ENCODE assay signal across 29 cellular contexts in the genomic region with DNA sequence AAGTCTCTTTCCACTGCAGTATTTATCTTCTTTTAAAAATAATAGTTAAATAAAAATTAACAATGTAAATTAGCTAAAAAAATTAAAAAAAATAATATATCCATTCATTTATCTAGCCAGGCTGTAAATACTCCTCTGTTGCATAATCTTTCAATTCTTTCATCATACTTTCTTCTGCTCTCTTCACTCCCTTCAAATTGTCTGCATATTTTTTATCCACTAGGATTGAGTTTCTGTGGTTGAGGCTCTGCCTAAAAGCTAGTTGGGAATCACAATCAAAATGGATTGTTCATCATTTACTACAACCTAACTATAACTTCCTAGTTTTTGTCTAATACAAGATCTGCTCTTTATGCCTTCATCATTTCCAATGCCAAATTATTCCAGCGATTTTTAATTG.
DNase-seq lines count a peak whose midpoint lies in the region; ATAC-seq, FAIRE-seq and TF ChIP-seq lines count a peak whose summit lies in the region.
"Had no signal": no experiment of that assay in that cellular context is flagged by ENCODE, and none has a peak within 500 bp of the region (broad histone marks: within the 10 kb centered on the region; RNA-seq: fewer than 3 reads in every experiment).

No MANE protein-coding gene starts in this region.

- no peak overlapping the region for H3K18ac ChIP-seq in H1 (ENCODE audit: extremely low read depth, low read length)

- no peak overlapping the region for H4K91ac ChIP-seq in H1 (replicated peaks; ENCODE audit: insufficient read length, low read length)

- no peak overlapping the region for H2BK120ac ChIP-seq in H1 (replicated peaks; ENCODE audit: low read depth, low read length)

- ATAC-seq in HG02852 (IDR thresholded peaks at IDR 0.05; ENCODE audit: unreplicated experiment) = no peak
- ATAC-seq: activated CD8-positive, alpha-beta T cell treated with anti-CD3 and anti-CD28 coated beads for 36 hours; CD8-positive, alpha-beta T cell; left colon; naive thymus-derived CD4-positive, alpha-beta T cell; sciatic nerve had no signal

- H2BK20ac ChIP-seq in H1 (ENCODE audit: low read length) = no peak overlapping the region

- no peak for TF ChIP-seq POLR2A in H1 (IDR thresholded peaks at IDR 0.05; ENCODE audit: control extremely low read depth in 1 of 2, low read depth in 2 of 2, low read length in 2 of 2)

- no peak overlapping the region for H3K4me3 Mint-ChIP-seq in mesothelial cell of epicardium
- H3K4me3 Mint-ChIP-seq: activated CD8-positive, alpha-beta T cell treated with anti-CD3 and anti-CD28 coated beads for 36 hours; activated naive CD8-positive, alpha-beta T cell treated with anti-CD3 and anti-CD28 coated beads, Interleukin-2, amount 10 ng/mL, durations not matched to agents 7 days and 5 days; CD8-positive, alpha-beta T cell; naive thymus-derived CD4-positive, alpha-beta T cell; T-helper 1 cell treated with Interleukin-12 subunit alpha and Interleukin-12 subunit beta and Interleukin-4 antibody, amounts not matched to agents 30 μg/mL and 1 μg/mL, for 36 hours had no signal

- peaks cover 39% of the 10 kb centered on the region for H3K4me1 ChIP-seq in HUES64 (ENCODE audit: insufficient read depth, low read length)
- peaks cover 0 to 19% (median 7%) of the 10 kb centered on the region in 4 experiments; a peak in 3 of 7 replicates for H3K4me1 ChIP-seq in H1 (replicated peaks in 1 of 4; ENCODE audit: control insufficient read depth in 3 of 4, insufficient read depth in 4 of 4, low read length in 3 of 4)
- H3K4me1 ChIP-seq: suprapubic skin had no signal

- peak overlapping the region; percentile 80 for H3K27ac Mint-ChIP-seq in mesothelial cell of epicardium
- H3K27ac Mint-ChIP-seq: activated CD8-positive, alpha-beta T cell treated with anti-CD3 and anti-CD28 coated beads for 36 hours; activated naive CD8-positive, alpha-beta T cell treated with anti-CD3 and anti-CD28 coated beads, Interleukin-2, amount 10 ng/mL, durations not matched to agents 7 days and 5 days; CD8-positive, alpha-beta T cell; naive thymus-derived CD4-positive, alpha-beta T cell; progenitor cell of endocrine pancreas; T-helper 1 cell treated with Interleukin-12 subunit alpha and Interleukin-12 subunit beta and Interleukin-4 antibody, amounts not matched to agents 30 μg/mL and 1 μg/mL, for 36 hours had no signal

- H3K79me1 ChIP-seq in H1 (ENCODE audit: low read depth, low read length) = no peaks in the 10 kb centered on the region

- TF ChIP-seq RAD21 in H1 (IDR thresholded peaks at IDR 0.05 in 1 of 2, conservative IDR thresholded peaks at IDR 0.05 in 1 of 2; ENCODE audit: low read depth in 2 of 2, low read length in 2 of 2) = no peak

- no peak overlapping the region for H3K4me3 ChIP-seq in AG10803 (ENCODE audit: low read length)
- no peak overlapping the region for H3K4me3 ChIP-seq in HUES64 (ENCODE audit: low read length)
- no peak overlapping the region; a peak in 1 of 8 replicates for H3K4me3 ChIP-seq in H1 (ENCODE audit: extremely low read depth in 1 of 4, insufficient read depth in 2 of 4, low read depth in 3 of 4, low read length in 4 of 4)
- H3K4me3 ChIP-seq: suprapubic skin had no signal

- H4K5ac ChIP-seq in H1 (ENCODE audit: insufficient read length, low read depth, low read length) = peak overlapping the region; percentile 26

- CTCF ChIA-PET in H1 (lab: Charles Lee; ENCODE audit: partially characterized antibody) = interaction anchor here (1.3 to 3.1 kb wide), 4 partner anchors 12 to 375 kb away, joined by 3 to 11 read pairs (median 4); no protein-coding TSS in a partner anchor

- no peak overlapping the region for H4K8ac ChIP-seq in H1 (ENCODE audit: extremely low read depth, insufficient read depth, low read length)

- H3K4me1 Mint-ChIP-seq in mesothelial cell of epicardium = peaks cover 32% of the 10 kb centered on the region
- H3K4me1 Mint-ChIP-seq: activated naive CD8-positive, alpha-beta T cell treated with anti-CD3 and anti-CD28 coated beads, Interleukin-2, amount 10 ng/mL, durations not matched to agents 7 days and 5 days; naive thymus-derived CD4-positive, alpha-beta T cell had no signal

- WGBS in HUES64 = no CpG with 5 or more reads among the region's 1 CpG
- WGBS in H1 (ENCODE audit: extremely low coverage in 1 of 2, insufficient coverage in 1 of 2, insufficient read length in 1 of 2, insufficient replicate concordance in 2 of 2, low coverage in 1 of 2, low lambda C conversion rate in 2 of 2, missing lambda C conversion rate in 1 of 2), 2 experiments = 84% methylated on average over 1 of the region's 1 CpG; no CpG with 5 or more reads in 1 of the 2 experiments

- no peak overlapping the region for H2BK12ac ChIP-seq in H1 (ENCODE audit: low read depth, low read length)

- H3K79me2 ChIP-seq in H1 (ENCODE audit: control insufficient read depth in 1 of 2, insufficient read depth in 2 of 2, low read length in 2 of 2) = no peaks in the 10 kb centered on the region

- no peak overlapping the region for H3K56ac ChIP-seq in H1 (replicated peaks; ENCODE audit: insufficient read length, low read depth, low read length)

- no peak overlapping the region for H2BK5ac ChIP-seq in H1 (ENCODE audit: low read depth, low read length)

- H3K9me3 Mint-ChIP-seq in mesothelial cell of epicardium = peaks cover 22% of the 10 kb centered on the region

- no peak overlapping the region for H2AFZ ChIP-seq in H1 (ENCODE audit: low read length)

- POLR2A ChIA-PET in H1 (lab: Charles Lee; ENCODE audit: partially characterized antibody) = no interaction called here

- DNase-seq in AG10803 (ENCODE audit: low read depth) = peak; percentile 52
- DNase-seq in H1 (ENCODE audit: low read depth in 1 of 2, low spot score in 2 of 2) = no peak
- DNase-seq in mesothelial cell of epicardium (ENCODE audit: low spot score in 2 of 2, unreplicated experiment in 2 of 2) = no peak
- no peak for DNase-seq in NCI-H2196 treated with DMSO at 0.1 percent for 48 hours (lab: John Stamatoyannopoulos, UW; ENCODE audit: unreplicated experiment)
- DNase-seq in cerebellum (ENCODE audit: low spot score) = no peak
- DNase-seq in NCI-H1105 treated with DMSO at 0.1 percent for 48 hours (lab: John Stamatoyannopoulos, UW) = no peak
- DNase-seq: activated CD8-positive, alpha-beta T cell treated with anti-CD3 and anti-CD28 coated beads for 36 hours; activated effector memory CD4-positive, alpha-beta T cell treated with Interleukin-2 at 50 U/mL for 16 hours; activated naive CD8-positive, alpha-beta T cell treated with anti-CD3 and anti-CD28 coated beads, Interleukin-2, amount 10 ng/mL, durations not matched to agents 7 days and 5 days; CD8-positive, alpha-beta T cell; central memory CD4-positive, alpha-beta T cell; DMS 273 treated with DMSO at 0.1 percent for 48 hours; foreskin melanocyte; KG1; left colon; mesendoderm; naive thymus-derived CD4-positive, alpha-beta T cell; NCI-H1417 treated with DMSO at 0.1 percent for 48 hours; NCI-H2081 treated with DMSO at 0.1 percent for 48 hours; stimulated activated naive CD4-positive, alpha-beta T cell had no signal

- H3K14ac ChIP-seq in H1 (ENCODE audit: insufficient read length) = no peak overlapping the region

- H3K36me3 ChIP-seq in HUES64 (ENCODE audit: insufficient read depth, low read length) = 0 out of 2 replicates have a peak, but pooled peaks cover 5% of the 10 kb centered on the region
- peaks cover 0 to 13% (median 6%) of the 10 kb centered on the region in 4 experiments; a peak in 3 of 8 replicates for H3K36me3 ChIP-seq in H1 (ENCODE audit: control insufficient read depth in 2 of 4, insufficient read depth in 4 of 4, low read length in 3 of 4)
- H3K36me3 ChIP-seq: suprapubic skin had no signal

- no peak overlapping the region for H2BK15ac ChIP-seq in H1 (ENCODE audit: low read length)

- TF ChIP-seq CTCF in AG10803 (conservative IDR thresholded peaks at IDR 0.05; ENCODE audit: low read length) (no peak), H1 (IDR thresholded peaks at IDR 0.05; ENCODE audit: control extremely low read depth in 1 of 3, insufficient read depth in 1 of 3, low read depth in 1 of 3, low read length in 3 of 3) (no peak), mesothelial cell of epicardium (IDR thresholded peaks at IDR 0.05; ENCODE audit: unreplicated experiment) (no peak)

- TF ChIP-seq EP300 in H1 (IDR thresholded peaks at IDR 0.05; ENCODE audit: borderline replicate concordance in 1 of 2, low read depth in 2 of 2, low read length in 2 of 2) = no peak

- H3K23me2 ChIP-seq in H1 (ENCODE audit: low read depth, low read length) = no peaks in the 10 kb centered on the region

- H3K27ac ChIP-seq in HUES64 (ENCODE audit: low read depth, low read length) (peak overlapping the region; percentile 95; the same call in 1 of the 2 replicates), H1 (ENCODE audit: low read depth, low read length) (no peak overlapping the region)
- H3K27ac ChIP-seq: RWPE1, suprapubic skin had no signal

- no peaks in the 10 kb centered on the region for H4K20me1 ChIP-seq in H1 (replicated peaks in 1 of 2; ENCODE audit: control insufficient read depth in 1 of 2, insufficient read depth in 2 of 2, low read length in 2 of 2)

- no peak for FAIRE-seq in H1 (lab: Jason Lieb, UNC)
- FAIRE-seq: GM12892, H54 had no signal

- no peak overlapping the region for H3K23ac ChIP-seq in H1 (ENCODE audit: insufficient read length)

- H3K36me3 Mint-ChIP-seq in mesothelial cell of epicardium = peaks cover 36% of the 10 kb centered on the region
- H3K36me3 Mint-ChIP-seq: activated naive CD8-positive, alpha-beta T cell treated with anti-CD3 and anti-CD28 coated beads, Interleukin-2, amount 10 ng/mL, durations not matched to agents 7 days and 5 days; CD8-positive, alpha-beta T cell had no signal

- H3K9ac ChIP-seq in HUES64 (ENCODE audit: low read depth, low read length) (no peak overlapping the region), H1 (replicated peaks in 1 of 4; ENCODE audit: extremely low read depth in 1 of 4, low read depth in 3 of 4, low read length in 3 of 4) (no peak overlapping the region)

- H3K9me3 ChIP-seq in HUES64 (ENCODE audit: insufficient read depth, low read depth, low read length) (peaks cover 28% of the 10 kb centered on the region), H1 (ENCODE audit: insufficient read depth in 2 of 2, low read depth in 1 of 2, low read length in 1 of 2) (peaks cover 18 to 25% of the 10 kb centered on the region in 2 experiments)
- H3K9me3 ChIP-seq: suprapubic skin had no signal

- no peaks in the 10 kb centered on the region for H3K27me3 Mint-ChIP-seq in mesothelial cell of epicardium (ENCODE audit: low read depth)
- H3K27me3 Mint-ChIP-seq: activated CD8-positive, alpha-beta T cell treated with anti-CD3 and anti-CD28 coated beads for 36 hours had no signal

- H3K4me2 ChIP-seq in H1 (ENCODE audit: insufficient read depth in 1 of 2, low read depth in 2 of 2, low read length in 2 of 2) = 0 out of 4 replicates have a peak overlapping the region, but pooled peaks of 1 of the 2 experiments have one; percentile 44

- H2AK5ac ChIP-seq in H1 (ENCODE audit: low read depth, low read length) = no peak overlapping the region

- H3K27me3 ChIP-seq in HUES64 (ENCODE audit: insufficient read depth, low read length) (no peaks in the 10 kb centered on the region), H1 (replicated peaks in 1 of 4; ENCODE audit: control insufficient read depth in 3 of 4, extremely low read depth in 1 of 4, insufficient read depth in 3 of 4, low read length in 3 of 4) (no peaks in the 10 kb centered on the region)
- H3K27me3 ChIP-seq: suprapubic skin had no signal

- no peak overlapping the region for H3K4ac ChIP-seq in H1 (replicated peaks; ENCODE audit: insufficient read length, low read depth, low read length)
